Comparison of ENCODE assay signal across 1 cellular context in the genomic region with DNA sequence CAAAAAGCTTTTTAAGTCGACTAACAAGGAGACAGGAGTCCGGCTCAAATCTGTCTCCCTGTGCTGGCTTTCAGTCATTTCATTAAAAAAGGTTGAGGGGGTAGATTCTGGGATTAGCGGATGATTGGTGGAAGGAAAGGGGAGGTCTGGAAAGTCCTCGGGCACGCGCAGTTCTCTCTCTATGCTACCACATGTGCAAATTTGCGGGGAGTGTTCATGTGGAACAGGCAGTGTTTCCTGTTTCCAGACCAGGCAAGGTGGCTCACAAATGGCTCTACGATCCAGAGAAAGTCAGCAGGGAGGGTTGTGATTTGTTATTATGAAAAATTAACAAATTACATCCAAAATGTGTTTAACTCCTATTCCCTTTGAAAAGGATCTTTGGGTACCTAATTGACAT.
TF ChIP-seq lines count a peak whose summit lies in the region.

No MANE protein-coding gene starts in this region.

TF ChIP-seq in WTC11, 78 proteins besides CTCF, POLR2A, EP300 and RAD21 (continued from another document):
- TF ChIP-seq, protein P1, sequence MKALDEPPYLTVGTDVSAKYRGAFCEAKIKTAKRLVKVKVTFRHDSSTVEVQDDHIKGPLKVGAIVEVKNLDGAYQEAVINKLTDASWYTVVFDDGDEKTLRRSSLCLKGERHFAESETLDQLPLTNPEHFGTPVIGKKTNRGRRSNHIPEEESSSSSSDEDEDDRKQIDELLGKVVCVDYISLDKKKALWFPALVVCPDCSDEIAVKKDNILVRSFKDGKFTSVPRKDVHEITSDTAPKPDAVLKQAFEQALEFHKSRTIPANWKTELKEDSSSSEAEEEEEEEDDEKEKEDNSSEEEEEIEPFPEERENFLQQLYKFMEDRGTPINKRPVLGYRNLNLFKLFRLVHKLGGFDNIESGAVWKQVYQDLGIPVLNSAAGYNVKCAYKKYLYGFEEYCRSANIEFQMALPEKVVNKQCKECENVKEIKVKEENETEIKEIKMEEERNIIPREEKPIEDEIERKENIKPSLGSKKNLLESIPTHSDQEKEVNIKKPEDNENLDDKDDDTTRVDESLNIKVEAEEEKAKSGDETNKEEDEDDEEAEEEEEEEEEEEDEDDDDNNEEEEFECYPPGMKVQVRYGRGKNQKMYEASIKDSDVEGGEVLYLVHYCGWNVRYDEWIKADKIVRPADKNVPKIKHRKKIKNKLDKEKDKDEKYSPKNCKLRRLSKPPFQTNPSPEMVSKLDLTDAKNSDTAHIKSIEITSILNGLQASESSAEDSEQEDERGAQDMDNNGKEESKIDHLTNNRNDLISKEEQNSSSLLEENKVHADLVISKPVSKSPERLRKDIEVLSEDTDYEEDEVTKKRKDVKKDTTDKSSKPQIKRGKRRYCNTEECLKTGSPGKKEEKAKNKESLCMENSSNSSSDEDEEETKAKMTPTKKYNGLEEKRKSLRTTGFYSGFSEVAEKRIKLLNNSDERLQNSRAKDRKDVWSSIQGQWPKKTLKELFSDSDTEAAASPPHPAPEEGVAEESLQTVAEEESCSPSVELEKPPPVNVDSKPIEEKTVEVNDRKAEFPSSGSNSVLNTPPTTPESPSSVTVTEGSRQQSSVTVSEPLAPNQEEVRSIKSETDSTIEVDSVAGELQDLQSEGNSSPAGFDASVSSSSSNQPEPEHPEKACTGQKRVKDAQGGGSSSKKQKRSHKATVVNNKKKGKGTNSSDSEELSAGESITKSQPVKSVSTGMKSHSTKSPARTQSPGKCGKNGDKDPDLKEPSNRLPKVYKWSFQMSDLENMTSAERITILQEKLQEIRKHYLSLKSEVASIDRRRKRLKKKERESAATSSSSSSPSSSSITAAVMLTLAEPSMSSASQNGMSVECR (CRISPR knock-in tag; IDR thresholded peaks at IDR 0.05; ENCODE audit: borderline replicate concordance): no peak
- no peak for TF ChIP-seq RORB (CRISPR knock-in tag; IDR thresholded peaks at IDR 0.05)
